8 cellular contexts compared by ENCODE assay signal in the genomic region with DNA sequence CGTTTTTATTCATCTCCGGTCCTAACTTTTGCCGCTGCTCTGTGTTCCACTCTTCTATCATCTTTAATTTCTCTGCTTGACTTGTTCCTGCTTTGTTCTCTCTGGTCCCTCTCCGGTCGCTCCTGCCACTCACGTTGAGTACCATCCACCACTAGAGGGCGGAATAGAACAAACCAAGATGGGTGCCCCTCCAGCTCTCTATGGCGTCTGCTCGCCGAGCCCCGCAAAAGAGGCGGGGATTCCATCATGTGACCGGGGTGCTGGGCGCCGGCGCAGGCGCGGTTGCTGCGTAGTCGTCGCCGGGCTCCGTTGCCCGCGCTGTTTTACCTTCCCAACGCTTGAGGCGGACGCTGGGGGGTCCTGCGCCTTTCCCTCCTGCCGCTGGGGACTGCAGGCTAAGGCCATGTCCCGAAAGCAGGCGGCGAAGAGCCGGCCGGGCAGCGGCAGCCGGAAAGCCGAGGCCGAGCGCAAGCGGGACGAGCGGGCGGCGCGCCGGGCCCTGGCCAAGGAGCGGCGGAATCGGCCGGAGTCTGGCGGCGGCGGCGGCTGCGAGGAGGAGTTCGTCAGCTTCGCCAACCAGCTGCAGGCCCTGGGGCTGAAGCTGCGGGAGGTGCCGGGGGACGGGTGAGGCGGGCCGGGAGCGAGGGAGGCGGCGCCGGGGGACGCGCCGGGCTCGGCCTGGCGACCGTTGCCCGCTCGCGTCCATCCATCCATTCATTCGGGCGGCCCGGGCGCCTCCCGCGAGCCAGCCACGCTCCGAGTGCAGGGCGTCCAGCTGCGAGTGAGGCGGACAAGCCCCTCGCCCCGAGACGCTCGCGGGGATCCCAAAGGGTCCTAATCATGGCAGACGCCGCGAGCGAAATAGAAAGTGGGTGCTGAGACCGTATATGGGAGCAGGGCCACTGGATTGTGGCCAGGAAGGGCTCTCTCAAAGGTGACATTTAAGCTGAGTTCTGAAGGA. TPM values are rescaled to one million over a fixed set of nuclear protein-coding genes. Genes with fewer than 3 reads are reported as not detected.
A peak's percentile ranks its signal among the peaks of the same experiment; 100 is the strongest.
DNase-seq lines count a peak whose midpoint lies in the region; ATAC-seq and TF ChIP-seq lines count a peak whose summit lies in the region.

A gene with protein sequence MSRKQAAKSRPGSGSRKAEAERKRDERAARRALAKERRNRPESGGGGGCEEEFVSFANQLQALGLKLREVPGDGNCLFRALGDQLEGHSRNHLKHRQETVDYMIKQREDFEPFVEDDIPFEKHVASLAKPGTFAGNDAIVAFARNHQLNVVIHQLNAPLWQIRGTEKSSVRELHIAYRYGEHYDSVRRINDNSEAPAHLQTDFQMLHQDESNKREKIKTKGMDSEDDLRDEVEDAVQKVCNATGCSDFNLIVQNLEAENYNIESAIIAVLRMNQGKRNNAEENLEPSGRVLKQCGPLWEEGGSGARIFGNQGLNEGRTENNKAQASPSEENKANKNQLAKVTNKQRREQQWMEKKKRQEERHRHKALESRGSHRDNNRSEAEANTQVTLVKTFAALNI (plus strand): TSS at position 285 of the 961 bp plus-strand sequence. CDS start 119 bp downstream, at position 404.

- peak; percentile 85 for TF ChIP-seq CTCF in GM13976 (IDR thresholded peaks at IDR 0.05; ENCODE audit: borderline replicate concordance, control extremely low read depth, extremely low read depth, insufficient read depth, missing control alignments)
- peak; percentile 85 for TF ChIP-seq CTCF in progenitor cell of endocrine pancreas (IDR thresholded peaks at IDR 0.05; ENCODE audit: unreplicated experiment)

- no peaks in the 10 kb centered on the region for H3K36me3 Mint-ChIP-seq in progenitor cell of endocrine pancreas (ENCODE audit: insufficient read depth)

- no peaks in the 10 kb centered on the region for H3K36me3 ChIP-seq in urinary bladder (ENCODE audit: insufficient read depth)

- H3K4me1 Mint-ChIP-seq in progenitor cell of endocrine pancreas (ENCODE audit: low read depth): peaks cover 10% of the 10 kb centered on the region

- peak within 1 kb of the TSS; percentile 63 for H3K27ac Mint-ChIP-seq in progenitor cell of endocrine pancreas

- ATAC-seq in HG02870 (IDR thresholded peaks at IDR 0.05; ENCODE audit: unreplicated experiment) (peak; percentile 91), left cardiac atrium (peak; percentile 99)

- no peaks in the 10 kb centered on the region for H3K4me1 ChIP-seq in urinary bladder (ENCODE audit: insufficient read depth)

- H3K9me3 Mint-ChIP-seq in progenitor cell of endocrine pancreas (ENCODE audit: low read depth): peaks cover 3% of the 10 kb centered on the region

- H3K4me3 Mint-ChIP-seq in progenitor cell of endocrine pancreas (ENCODE audit: low read depth): peak within 1 kb of the TSS; percentile 83

- DNase-seq in GM13976 (ENCODE audit: low spot score) (peak; percentile 98), NCI-H146 (lab: John Stamatoyannopoulos, UW) (peak; percentile 95), T-helper 1 cell (peak; percentile 92 to 97 (median 94)), amniotic epithelial cell (ENCODE audit: low read depth) (peak; percentile 94), left cardiac atrium (peak; percentile 95), progenitor cell of endocrine pancreas (ENCODE audit: low spot score, unreplicated experiment) (peak; percentile 97)

- in situ Hi-C loops in GM13976 (cut with MboI; ENCODE audit: low sequenced_read_pairs, unreplicated experiment): no loop called here

- H3K4me3 ChIP-seq in urinary bladder (ENCODE audit: low read depth, low read length): peak within 1 kb of the TSS; percentile 71

- WGBS in urinary bladder: under 1% methylated on average over 97 of the region's 97 CpGs

- intact Hi-C loops in left cardiac atrium (cut with DNase I): no loop called here

- H3K27me3 Mint-ChIP-seq in progenitor cell of endocrine pancreas: peaks cover 3% of the 10 kb centered on the region

- peak within 1 kb of the TSS; percentile 89 for H3K27ac ChIP-seq in urinary bladder (ENCODE audit: low read depth)

RNA-seq across cellular contexts. Expression of the gene that starts here (rescaled TPM):
- 1 to 10 TPM; 4.6 to 6.9 TPM for total RNA-seq in left cardiac atrium
- total RNA-seq in progenitor cell of endocrine pancreas: 19.0 and 19.9 TPM in 2 replicates
- total RNA-seq in urinary bladder: 11.8 TPM
- polyA plus RNA-seq in urinary bladder: 3.4 TPM

Comparison
In these comparisons a context has a peak if more than half of its experiments do, and no peak if none do; other contexts are left out.
1. Peak in every context shown above with its lines: DNase-seq, ATAC-seq, H3K4me3 ChIP-seq and H3K27ac ChIP-seq.